In genomic region chr2:88837511-88838160, GRCh38 we compare ENCODE assay signal across 15 cellular contexts.
"Had no signal": no experiment of that assay in that cellular context is flagged by ENCODE, and none has a peak within 500 bp of the region (broad histone marks: within the 10 kb centered on the region; RNA-seq: fewer than 3 reads in every experiment).

No MANE protein-coding gene starts in this region.

- H3K4me3 Mint-ChIP-seq: activated T-helper 1 cell treated with anti-CD3 and anti-CD28 coated beads, Interleukin-12 subunit alpha, Interleukin-12 subunit beta, Interleukin-2, Interleukin-4 antibody, amounts not matched to agents 30 ng/mL and 10 ng/mL and 1 ng/mL, durations not matched to agents 14 hours and 24 hours and 36 hours; dendritic cell treated with granulocyte-macrophage colony-stimulating factor and Interleukin-4, amounts not matched to agents 40 ng/mL and 50 ng/mL, for 4 days; immature natural killer cell; nephron progenitor cell had no signal

- ATAC-seq: upper lobe of right lung had no signal

- H3K9me3 ChIP-seq: ascending aorta, breast epithelium, right atrium auricular region, upper lobe of right lung had no signal

- DNase-seq: cerebellar nuclear complex; effector memory CD4-positive, alpha-beta T cell; foreskin melanocyte; immature natural killer cell; nephron progenitor cell; occipital lobe; stimulated activated CD4-positive, alpha-beta T cell treated with anti-CD3 and anti-CD28 coated beads, Interleukin-4, amount 100 ng/mL, for 24 hours; T-helper 9 cell; upper lobe of right lung had no signal

- H3K9me3 Mint-ChIP-seq: activated T-helper 1 cell treated with anti-CD3 and anti-CD28 coated beads, Interleukin-12 subunit alpha, Interleukin-12 subunit beta, Interleukin-2, Interleukin-4 antibody, amounts not matched to agents 30 ng/mL and 10 ng/mL and 1 ng/mL, durations not matched to agents 14 hours and 24 hours and 36 hours; dendritic cell treated with granulocyte-macrophage colony-stimulating factor and Interleukin-4, amounts not matched to agents 40 ng/mL and 50 ng/mL, for 4 days; immature natural killer cell had no signal

- H3K4me3 ChIP-seq: ascending aorta, breast epithelium, right atrium auricular region, upper lobe of right lung had no signal

- H3K27ac Mint-ChIP-seq: activated T-helper 1 cell treated with anti-CD3 and anti-CD28 coated beads, Interleukin-12 subunit alpha, Interleukin-12 subunit beta, Interleukin-2, Interleukin-4 antibody, amounts not matched to agents 30 ng/mL and 10 ng/mL and 1 ng/mL, durations not matched to agents 14 hours and 24 hours and 36 hours; dendritic cell treated with granulocyte-macrophage colony-stimulating factor and Interleukin-4, amounts not matched to agents 40 ng/mL and 50 ng/mL, for 4 days; immature natural killer cell; nephron progenitor cell; progenitor cell of endocrine pancreas had no signal

- H3K36me3 ChIP-seq: ascending aorta, breast epithelium, right atrium auricular region, upper lobe of right lung had no signal

- H3K4me1 Mint-ChIP-seq: immature natural killer cell, nephron progenitor cell had no signal

- H3K4me1 ChIP-seq: ascending aorta, breast epithelium, right atrium auricular region, upper lobe of right lung had no signal

- H3K27me3 ChIP-seq: ascending aorta, breast epithelium, right atrium auricular region, upper lobe of right lung had no signal

- H3K27me3 Mint-ChIP-seq: dendritic cell treated with granulocyte-macrophage colony-stimulating factor and Interleukin-4, amounts not matched to agents 40 ng/mL and 50 ng/mL, for 4 days; progenitor cell of endocrine pancreas had no signal

- H3K36me3 Mint-ChIP-seq: immature natural killer cell had no signal
